23 cellular contexts compared by ENCODE assay signal in the genomic region with DNA sequence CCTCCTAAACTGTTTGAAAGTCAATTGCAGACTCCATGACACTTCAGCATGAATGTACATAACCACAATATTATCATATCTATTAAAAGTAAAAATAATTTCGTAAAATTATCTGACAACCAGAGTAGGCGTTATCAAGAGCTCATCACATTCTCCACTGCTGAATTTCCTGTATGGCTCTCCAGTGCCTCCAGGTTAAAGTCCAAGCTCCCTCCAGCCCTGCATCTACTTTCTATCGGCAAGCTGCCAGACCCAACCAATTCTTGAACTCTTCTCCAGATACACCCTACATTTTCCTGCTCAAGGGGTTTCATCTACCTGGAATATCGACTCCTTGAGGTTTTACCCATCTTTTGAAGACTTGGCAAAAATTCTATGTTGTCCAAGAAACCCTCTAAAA.
"Had no signal": no experiment of that assay in that cellular context is flagged by ENCODE, and none has a peak within 500 bp of the region (broad histone marks: within the 10 kb centered on the region; RNA-seq: fewer than 3 reads in every experiment).

No MANE protein-coding gene starts in this region.

- H3K27me3 Mint-ChIP-seq: stimulated activated naive CD8-positive, alpha-beta T cell treated with anti-CD3 and anti-CD28 coated beads, Interleukin-15, amount 100 ng/mL, for 72 hours had no signal

- FAIRE-seq: frontal cortex, islet of Langerhans had no signal

- H3K4me3 Mint-ChIP-seq: naive thymus-derived CD4-positive, alpha-beta T cell; nephron progenitor cell; stimulated activated naive B cell treated with anti-CD40 and anti-IgM and Interleukin-4, amounts not matched to agents 10 μg/mL and 1 μg/mL and 100 μg/mL, for 72 hours; stimulated activated naive CD8-positive, alpha-beta T cell treated with anti-CD3 and anti-CD28 coated beads, Interleukin-15, amount 100 ng/mL, for 72 hours had no signal

- H3K4me1 Mint-ChIP-seq: nephron progenitor cell; stimulated activated naive CD8-positive, alpha-beta T cell treated with anti-CD3 and anti-CD28 coated beads, Interleukin-15, amount 100 ng/mL, for 72 hours had no signal

- H3K4me3 ChIP-seq: dorsolateral prefrontal cortex, heart right ventricle, left ventricle myocardium inferior, lung, psoas muscle, testis, tibial nerve, upper lobe of right lung, vagina had no signal

- ATAC-seq: heart right ventricle; naive thymus-derived CD4-positive, alpha-beta T cell; psoas muscle; sciatic nerve; stimulated activated naive B cell treated with anti-CD40 and anti-IgM and Interleukin-4, amounts not matched to agents 10 μg/mL and 1 μg/mL and 100 μg/mL, for 72 hours; stimulated activated naive CD8-positive, alpha-beta T cell treated with anti-CD3 and anti-CD28 coated beads, Interleukin-15, amount 100 ng/mL, for 72 hours; upper lobe of right lung had no signal

- H3K9me3 ChIP-seq: heart right ventricle, left ventricle myocardium inferior, psoas muscle, testis, tibial nerve, upper lobe of right lung, vagina had no signal

- H3K27me3 ChIP-seq: dorsolateral prefrontal cortex, testis, tibial nerve, upper lobe of right lung, vagina had no signal

- DNase-seq: cortex of kidney; dorsolateral prefrontal cortex; effector CD8-positive, alpha-beta T cell; heart right ventricle; hypothalamus; left ventricle myocardium inferior; mesenchymal stem cell; naive thymus-derived CD4-positive, alpha-beta T cell; nephron progenitor cell; psoas muscle; retina; stimulated activated CD4-positive, alpha-beta T cell treated with anti-CD3 and anti-CD28 coated beads, Interleukin-2, amount 100 ng/mL, for 24 hours; stimulated activated CD4-positive, alpha-beta T cell treated with anti-CD3 and anti-CD28 coated beads, Interleukin-4, amount 100 ng/mL, for 4 hours; stimulated activated naive B cell treated with anti-CD40 and anti-IgM and Interleukin-4, amounts not matched to agents 10 μg/mL and 1 μg/mL and 100 μg/mL, for 72 hours; stimulated activated naive CD8-positive, alpha-beta T cell treated with anti-CD3 and anti-CD28 coated beads, Interleukin-15, amount 100 ng/mL, for 72 hours; testis; upper lobe of right lung had no signal

- H3K36me3 Mint-ChIP-seq: stimulated activated naive B cell treated with anti-CD40 and anti-IgM and Interleukin-4, amounts not matched to agents 10 μg/mL and 1 μg/mL and 100 μg/mL, for 72 hours had no signal

- H3K27ac Mint-ChIP-seq: naive thymus-derived CD4-positive, alpha-beta T cell; nephron progenitor cell; stimulated activated naive B cell treated with anti-CD40 and anti-IgM and Interleukin-4, amounts not matched to agents 10 μg/mL and 1 μg/mL and 100 μg/mL, for 72 hours; stimulated activated naive CD8-positive, alpha-beta T cell treated with anti-CD3 and anti-CD28 coated beads, Interleukin-15, amount 100 ng/mL, for 72 hours had no signal

- H3K9me3 Mint-ChIP-seq: nephron progenitor cell; stimulated activated naive B cell treated with anti-CD40 and anti-IgM and Interleukin-4, amounts not matched to agents 10 μg/mL and 1 μg/mL and 100 μg/mL, for 72 hours; stimulated activated naive CD8-positive, alpha-beta T cell treated with anti-CD3 and anti-CD28 coated beads, Interleukin-15, amount 100 ng/mL, for 72 hours had no signal

- H3K27ac ChIP-seq: heart right ventricle, left ventricle myocardium inferior, psoas muscle, testis, tibial nerve, upper lobe of right lung, vagina had no signal

- H3K4me1 ChIP-seq: heart right ventricle, left ventricle myocardium inferior, psoas muscle, testis, tibial nerve, upper lobe of right lung, vagina had no signal

- H3K36me3 ChIP-seq: heart right ventricle, left ventricle myocardium inferior, tibial nerve, upper lobe of right lung, vagina had no signal
